6 cellular contexts compared by ENCODE assay signal in genomic region chr1:1013922-1014617, GRCh38. TPM values are rescaled to one million over a fixed set of nuclear protein-coding genes. Genes with fewer than 3 reads are reported as not detected.
DNase-seq lines count a peak whose midpoint lies in the region; ATAC-seq and TF ChIP-seq lines count a peak whose summit lies in the region.

No MANE protein-coding gene starts in this region.

- H3K4me1 ChIP-seq in BE2C = peaks cover 5% of the 10 kb centered on the region; the same call in 1 of the 2 replicates
- no peaks in the 10 kb centered on the region for H3K4me1 ChIP-seq in rectal smooth muscle tissue (ENCODE audit: control insufficient read depth, insufficient read depth, low read length)

- H3K9me3 ChIP-seq in BE2C = no peaks in the 10 kb centered on the region

- DNase-seq in BE2C (no peak), NCI-H2227 (lab: John Stamatoyannopoulos, UW; ENCODE audit: unreplicated experiment) (peak; percentile 83)

- ATAC-seq in HG02970 (IDR thresholded peaks at IDR 0.05; ENCODE audit: low FRiP score, unreplicated experiment) (no peak), HG03469 (IDR thresholded peaks at IDR 0.05; ENCODE audit: unreplicated experiment) (no peak)

- peaks cover 8% of the 10 kb centered on the region for H3K36me3 Mint-ChIP-seq in dendritic cell treated with granulocyte-macrophage colony-stimulating factor and Interleukin-4, amounts not matched to agents 40 ng/mL and 50 ng/mL, for 4 days (ENCODE audit: low read depth)

- H3K4me1 Mint-ChIP-seq in dendritic cell treated with granulocyte-macrophage colony-stimulating factor and Interleukin-4, amounts not matched to agents 40 ng/mL and 50 ng/mL, for 4 days (ENCODE audit: low read depth) = peaks cover 20% of the 10 kb centered on the region

- H3K4me3 ChIP-seq in BE2C (ENCODE audit: low read depth, low read length) (peak overlapping the region; percentile 85), rectal smooth muscle tissue (ENCODE audit: low read length) (peak overlapping the region; percentile 97)

- peak overlapping the region; percentile 58 for H3K9ac ChIP-seq in rectal smooth muscle tissue (ENCODE audit: low read length)

- H3K27ac Mint-ChIP-seq in dendritic cell treated with granulocyte-macrophage colony-stimulating factor and Interleukin-4, amounts not matched to agents 40 ng/mL and 50 ng/mL, for 4 days = peak overlapping the region; percentile 87

- H3K27me3 Mint-ChIP-seq in dendritic cell treated with granulocyte-macrophage colony-stimulating factor and Interleukin-4, amounts not matched to agents 40 ng/mL and 50 ng/mL, for 4 days = peaks cover 14% of the 10 kb centered on the region

- TF ChIP-seq CTCF in BE2C (IDR thresholded peaks at IDR 0.05; ENCODE audit: low read depth, low read length) = no peak

- H3K27ac ChIP-seq in rectal smooth muscle tissue (ENCODE audit: low read depth, low read length) = peak overlapping the region; percentile 85

- H3K4me3 Mint-ChIP-seq in dendritic cell treated with granulocyte-macrophage colony-stimulating factor and Interleukin-4, amounts not matched to agents 40 ng/mL and 50 ng/mL, for 4 days = peak overlapping the region; percentile 78

- H3K36me3 ChIP-seq in BE2C (no peaks in the 10 kb centered on the region), rectal smooth muscle tissue (ENCODE audit: control insufficient read depth, insufficient read depth, low read length) (no peaks in the 10 kb centered on the region)

- H3K9me3 Mint-ChIP-seq in dendritic cell treated with granulocyte-macrophage colony-stimulating factor and Interleukin-4, amounts not matched to agents 40 ng/mL and 50 ng/mL, for 4 days = no peaks in the 10 kb centered on the region

- intact Hi-C loops in dendritic cell treated with granulocyte-macrophage colony-stimulating factor and Interleukin-4, amounts not matched to agents 40 ng/mL and 50 ng/mL, for 4 days (cut with micrococcal nuclease) = no loop called here

- no peaks in the 10 kb centered on the region for H3K27me3 ChIP-seq in BE2C
- H3K27me3 ChIP-seq in rectal smooth muscle tissue (ENCODE audit: control insufficient read depth, insufficient read depth, low read length) = no peaks in the 10 kb centered on the region

RNA-seq across cellular contexts. Expression of gene ISG15, which starts 0.8 kb away (rescaled TPM):
- polyA plus RNA-seq in BE2C (2012; ENCODE audit: insufficient read depth, insufficient read length, low read depth) = 33.8 TPM

RNA-seq across cellular contexts. Expression of gene AGRN, which starts 5.8 kb away (rescaled TPM):
- polyA plus RNA-seq in BE2C (2012; ENCODE audit: insufficient read depth, insufficient read length, low read depth) = 58.7 TPM

RNA-seq across cellular contexts. Expression of gene HES4, which starts 14.2 kb away (rescaled TPM):
- 0.99 TPM for polyA plus RNA-seq in BE2C (2012; ENCODE audit: insufficient read depth, insufficient read length, low read depth)

RNA-seq across cellular contexts. Expression of gene PERM1, which starts 32.2 kb away (rescaled TPM):
- not detected for polyA plus RNA-seq in BE2C (2012; ENCODE audit: insufficient read depth, insufficient read length, low read depth)

RNA-seq across cellular contexts. Expression of gene PLEKHN1, which starts 47.8 kb away (rescaled TPM):
- not detected for polyA plus RNA-seq in BE2C (2012; ENCODE audit: insufficient read depth, insufficient read length, low read depth)
